In the genomic region with DNA sequence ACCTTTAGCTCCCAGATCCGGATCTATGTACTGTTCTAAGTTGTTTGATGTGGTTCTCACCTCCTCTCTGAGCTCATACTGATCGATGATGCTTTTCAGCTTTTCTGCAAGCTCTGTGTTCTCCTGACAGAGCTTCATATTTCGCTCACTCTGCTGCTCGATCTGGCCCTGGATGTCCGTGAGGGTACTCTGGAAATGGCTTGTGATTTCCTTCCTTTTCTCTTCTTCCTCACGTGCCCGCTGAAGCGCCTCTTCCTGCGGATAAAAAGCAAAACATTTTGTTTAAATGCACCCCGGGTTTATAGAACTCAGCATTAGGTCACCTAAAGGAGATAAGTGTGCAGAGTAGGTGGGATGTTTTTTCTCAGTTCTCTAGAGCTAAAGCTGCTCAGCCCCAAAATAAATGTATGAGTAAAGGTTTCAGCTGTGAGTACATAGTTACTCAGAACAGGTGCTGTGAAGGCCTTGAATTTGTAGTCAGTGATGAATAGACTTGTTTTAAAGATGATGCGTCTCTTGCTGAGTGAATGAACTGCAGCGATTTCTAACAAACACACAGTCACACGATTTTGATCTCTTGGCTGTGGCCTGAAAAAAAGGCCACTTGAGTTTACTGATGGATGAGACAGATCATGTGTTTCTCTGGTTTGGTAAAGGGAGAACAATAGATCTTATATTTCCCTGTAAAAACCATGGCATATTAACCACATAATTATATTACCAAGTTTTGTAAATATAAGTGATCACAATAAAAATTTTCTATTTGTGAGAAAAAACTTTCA, we compare ENCODE assay signal across 8 cellular contexts. TPM values are rescaled to one million over a fixed set of nuclear protein-coding genes. Genes with fewer than 3 reads are reported as not detected.
DNase-seq lines count a peak whose midpoint lies in the region; ATAC-seq and TF ChIP-seq lines count a peak whose summit lies in the region.

No MANE protein-coding gene starts in this region.

- H3K9ac ChIP-seq in mammary epithelial cell (ENCODE audit: insufficient read depth, low read length) = no peak overlapping the region

- no peaks in the 10 kb centered on the region for H3K27me3 Mint-ChIP-seq in natural killer cell treated with Interleukin-12 subunit alpha and Interleukin-12 subunit beta and Interleukin-15 and Interleukin-18, amount 100 ng/mL, for 72 hours
- peaks cover 7% of the 10 kb centered on the region for H3K27me3 Mint-ChIP-seq in progenitor cell of endocrine pancreas

- H3K4me3 ChIP-seq in mammary epithelial cell (replicated peaks in 1 of 3; ENCODE audit: insufficient read depth in 1 of 3, low read depth in 2 of 3, low read length in 3 of 3) = no peak overlapping the region
- no peak overlapping the region for H3K4me3 ChIP-seq in breast epithelium

- no peaks in the 10 kb centered on the region for H3K79me2 ChIP-seq in mammary epithelial cell (ENCODE audit: insufficient read depth, low read length)

- no peak overlapping the region for H3K4me2 ChIP-seq in mammary epithelial cell (ENCODE audit: insufficient read depth, low read depth, low read length)

- peak; percentile 92 for ATAC-seq in HG03175 (IDR thresholded peaks at IDR 0.05; ENCODE audit: unreplicated experiment)
- peak in 1 of 2 donors; percentile 74 for ATAC-seq in natural killer cell treated with Interleukin-12 subunit alpha and Interleukin-12 subunit beta and Interleukin-15 and Interleukin-18, amount 100 ng/mL, for 72 hours

- TF ChIP-seq CTCF in mammary epithelial cell (conservative IDR thresholded peaks at IDR 0.05 in 1 of 2, IDR thresholded peaks at IDR 0.05 in 1 of 2; ENCODE audit: extremely low read depth in 1 of 2, insufficient read depth in 1 of 2, low read depth in 1 of 2, low read length in 2 of 2) (no peak), breast epithelium (IDR thresholded peaks at IDR 0.05) (no peak), progenitor cell of endocrine pancreas (IDR thresholded peaks at IDR 0.05; ENCODE audit: unreplicated experiment) (no peak)

- CTCF ChIA-PET in mammary epithelial cell (lab: Charles Lee; ENCODE audit: low non-redundant PET) = interaction anchor here (0.7 kb wide), 1 partner anchor 10 kb away, joined by 5 read pairs; no protein-coding TSS in a partner anchor

- H3K36me3 ChIP-seq in mammary epithelial cell (ENCODE audit: insufficient read depth, low read length) (no peaks in the 10 kb centered on the region), breast epithelium (no peaks in the 10 kb centered on the region)

- DNase-seq in mammary epithelial cell (peak; percentile 58), breast epithelium (ENCODE audit: low spot score in 2 of 2) (no peak), hepatic stellate cell (ENCODE audit: low spot score) (no peak), kidney glomerular epithelial cell (lab: John Stamatoyannopoulos, UW) (no peak), progenitor cell of endocrine pancreas (ENCODE audit: low spot score, unreplicated experiment) (no peak)
- peak; percentile 43 for DNase-seq in activated CD4-positive, alpha-beta T cell treated with anti-CD3 and anti-CD28 coated beads for 48 hours
- no peak for DNase-seq in natural killer cell treated with Interleukin-12 subunit alpha and Interleukin-12 subunit beta and Interleukin-15 and Interleukin-18, amount 100 ng/mL, for 72 hours (ENCODE audit: low spot score)

- H3K27ac ChIP-seq in mammary epithelial cell (ENCODE audit: insufficient read depth, low read depth, low read length) (no peak overlapping the region), breast epithelium (no peak overlapping the region)

- H3K4me1 ChIP-seq in mammary epithelial cell (ENCODE audit: insufficient read depth, low read length) (no peaks in the 10 kb centered on the region), breast epithelium (no peaks in the 10 kb centered on the region)

- H3K4me1 Mint-ChIP-seq in natural killer cell treated with Interleukin-12 subunit alpha and Interleukin-12 subunit beta and Interleukin-15 and Interleukin-18, amount 100 ng/mL, for 72 hours (ENCODE audit: low read depth in 2 of 2) = peaks cover 3 to 8% of the 10 kb centered on the region in 2 donors
- no peaks in the 10 kb centered on the region for H3K4me1 Mint-ChIP-seq in progenitor cell of endocrine pancreas (ENCODE audit: low read depth)

- no peaks in the 10 kb centered on the region for H3K36me3 Mint-ChIP-seq in natural killer cell treated with Interleukin-12 subunit alpha and Interleukin-12 subunit beta and Interleukin-15 and Interleukin-18, amount 100 ng/mL, for 72 hours
- no peaks in the 10 kb centered on the region for H3K36me3 Mint-ChIP-seq in progenitor cell of endocrine pancreas (ENCODE audit: insufficient read depth)

- no peaks in the 10 kb centered on the region for H4K20me1 ChIP-seq in mammary epithelial cell (ENCODE audit: insufficient read depth, low read length)

- no peaks in the 10 kb centered on the region for H3K27me3 ChIP-seq in mammary epithelial cell (ENCODE audit: insufficient read depth, low read length)
- no peaks in the 10 kb centered on the region for H3K27me3 ChIP-seq in breast epithelium

- BruUV-seq in mammary epithelial cell (replicated peaks; lab: Mats Ljungman, UMichigan) = no TSS peak

- intact Hi-C loops in mammary epithelial cell (cut with micrococcal nuclease) (no loop called here), breast epithelium (cut with DNase I; ENCODE audit: low total_unique reads) (no loop called here)

- H3K9me3 ChIP-seq in mammary epithelial cell (replicated peaks; ENCODE audit: insufficient read depth, low read length) (no peaks in the 10 kb centered on the region), breast epithelium (no peaks in the 10 kb centered on the region)

- H3K27ac Mint-ChIP-seq in natural killer cell treated with Interleukin-12 subunit alpha and Interleukin-12 subunit beta and Interleukin-15 and Interleukin-18, amount 100 ng/mL, for 72 hours = peak overlapping the region; percentile 22 to 53
- no peak overlapping the region for H3K27ac Mint-ChIP-seq in progenitor cell of endocrine pancreas

- H2AFZ ChIP-seq in mammary epithelial cell (ENCODE audit: low read depth, low read length) = peak overlapping the region; percentile 11

- H3K9me3 Mint-ChIP-seq in natural killer cell treated with Interleukin-12 subunit alpha and Interleukin-12 subunit beta and Interleukin-15 and Interleukin-18, amount 100 ng/mL, for 72 hours = no peaks in the 10 kb centered on the region
- H3K9me3 Mint-ChIP-seq in progenitor cell of endocrine pancreas (ENCODE audit: low read depth) = no peaks in the 10 kb centered on the region

- in situ Hi-C loops in mammary epithelial cell (cut with MboI; ENCODE audit: low sequenced_read_pairs in 2 of 2) = no loop called here

- TF ChIP-seq POLR2A in breast epithelium (IDR thresholded peaks at IDR 0.05) = no peak

- dilution Hi-C loops in mammary epithelial cell (cut with HindIII; ENCODE audit: low sequenced_read_pairs) = no loop called here

- H3K4me3 Mint-ChIP-seq in natural killer cell treated with Interleukin-12 subunit alpha and Interleukin-12 subunit beta and Interleukin-15 and Interleukin-18, amount 100 ng/mL, for 72 hours = peak overlapping the region; percentile 55
- no peak overlapping the region for H3K4me3 Mint-ChIP-seq in progenitor cell of endocrine pancreas (ENCODE audit: low read depth)

- 72% methylated on average over 13 of the region's 13 CpGs for WGBS in mammary epithelial cell (ENCODE audit: low coverage, missing lambda C conversion rate)

RNA-seq across cellular contexts. Expression of a gene that starts 29.1 kb away (rescaled TPM):
- total RNA-seq in mammary epithelial cell (not detected), breast epithelium (1 to 10 TPM in 2 of 3 donors, under 1 TPM in 1; 0.96 to 2.9 (median 2.5) TPM), progenitor cell of endocrine pancreas (not detected in 2 replicates)
- not detected for polyA plus RNA-seq in mammary epithelial cell
- polyA minus RNA-seq in mammary epithelial cell = not detected
- total RNA-seq in natural killer cell treated with Interleukin-12 subunit alpha and Interleukin-12 subunit beta and Interleukin-15 and Interleukin-18, amount 100 ng/mL, for 72 hours = under 1 TPM in 1 of 2 donors, not detected in 1; 0.05 TPM

Comparison
In these comparisons a context has a peak if more than half of its experiments do, and no peak if none do; other contexts are left out.
1. DNase-seq: peak in mammary epithelial cell (single experiment) and activated CD4-positive, alpha-beta T cell treated with anti-CD3 and anti-CD28 coated beads for 48 hours (single experiment); none in breast epithelium (0 of 2), natural killer cell treated with Interleukin-12 subunit alpha and Interleukin-12 subunit beta and Interleukin-15 and Interleukin-18, amount 100 ng/mL, for 72 hours (single experiment), hepatic stellate cell (single experiment), kidney glomerular epithelial cell (single experiment) and progenitor cell of endocrine pancreas (single experiment).